1 cellular context compared by ENCODE assay signal in the genomic region with DNA sequence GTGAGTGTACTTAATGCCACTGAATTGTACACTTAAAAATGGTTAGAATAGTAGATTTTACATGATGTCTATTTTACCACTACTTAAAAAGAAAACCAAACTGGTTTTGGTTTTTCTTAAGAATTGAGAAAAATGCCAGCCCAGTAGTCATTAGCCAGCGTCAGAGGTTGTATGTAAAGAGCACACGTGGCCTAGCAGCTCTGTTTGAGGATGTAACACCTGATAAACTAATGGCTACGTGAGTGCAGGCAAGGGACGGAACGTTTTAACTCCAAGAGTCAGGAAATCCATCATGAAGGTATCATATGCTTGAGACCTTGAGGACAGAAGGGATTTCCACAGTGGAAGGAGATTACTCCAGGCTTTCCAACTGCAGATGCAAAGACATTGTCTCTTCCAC.
TF ChIP-seq lines count a peak whose summit lies in the region.

No MANE protein-coding gene starts in this region.

TF ChIP-seq in H1, 55 proteins besides CTCF, POLR2A, EP300 and RAD21 (continued from another document):
- no peak for TF ChIP-seq SUZ12 (IDR thresholded peaks at IDR 0.05; ENCODE audit: low read length)
- no peak for TF ChIP-seq TEAD4 (IDR thresholded peaks at IDR 0.05; ENCODE audit: low read depth, low read length)
- no peak for TF ChIP-seq PHF8 (conservative IDR thresholded peaks at IDR 0.05; ENCODE audit: low read depth, low read length)
- TF ChIP-seq FOSL1 (IDR thresholded peaks at IDR 0.05; ENCODE audit: insufficient read depth, low read depth, low read length), result no peak
- no peak for TF ChIP-seq CTBP2 (IDR thresholded peaks at IDR 0.05; ENCODE audit: borderline replicate concordance, insufficient read depth, insufficient read length, low read length)
- no peak for TF ChIP-seq KDM1A (IDR thresholded peaks at IDR 0.05; ENCODE audit: borderline replicate concordance, low read length)
- TF ChIP-seq, protein P1, sequence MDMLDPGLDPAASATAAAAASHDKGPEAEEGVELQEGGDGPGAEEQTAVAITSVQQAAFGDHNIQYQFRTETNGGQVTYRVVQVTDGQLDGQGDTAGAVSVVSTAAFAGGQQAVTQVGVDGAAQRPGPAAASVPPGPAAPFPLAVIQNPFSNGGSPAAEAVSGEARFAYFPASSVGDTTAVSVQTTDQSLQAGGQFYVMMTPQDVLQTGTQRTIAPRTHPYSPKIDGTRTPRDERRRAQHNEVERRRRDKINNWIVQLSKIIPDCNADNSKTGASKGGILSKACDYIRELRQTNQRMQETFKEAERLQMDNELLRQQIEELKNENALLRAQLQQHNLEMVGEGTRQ (IDR thresholded peaks at IDR 0.05; ENCODE audit: low read length), result no peak
- no peak for TF ChIP-seq NRF1 (IDR thresholded peaks at IDR 0.05; ENCODE audit: low read depth, low read length)
- no peak for TF ChIP-seq SP4 (IDR thresholded peaks at IDR 0.05; ENCODE audit: low read length)
- TF ChIP-seq CREB1 (IDR thresholded peaks at IDR 0.05), result no peak
- no peak for TF ChIP-seq SRF (IDR thresholded peaks at IDR 0.05; ENCODE audit: low read depth, low read length)
- no peak for TF ChIP-seq HDAC2 (IDR thresholded peaks at IDR 0.05; ENCODE audit: borderline replicate concordance in 1 of 2, low read depth in 2 of 2, low read length in 2 of 2)
- TF ChIP-seq JUN (IDR thresholded peaks at IDR 0.05; ENCODE audit: low read depth, low read length), result no peak
